Comparison of ENCODE assay signal across 17 cellular contexts in genomic region chr1:243819438-243819839, GRCh38.
"Had no signal": no experiment of that assay in that cellular context is flagged by ENCODE, and none has a peak within 500 bp of the region (broad histone marks: within the 10 kb centered on the region; RNA-seq: fewer than 3 reads in every experiment).

No MANE protein-coding gene starts in this region.

- H3K4me3 ChIP-seq: cardiac muscle cell, colonic mucosa, sigmoid colon, thoracic aorta had no signal

- H3K27ac Mint-ChIP-seq: activated CD4-positive, alpha-beta T cell treated with anti-CD3 and anti-CD28 coated beads for 36 hours; activated CD8-positive, alpha-beta T cell treated with anti-CD3 and anti-CD28 coated beads for 36 hours; natural killer cell treated with Interleukin-12 subunit alpha and Interleukin-12 subunit beta and Interleukin-15 and Interleukin-18, amount 100 ng/mL, for 72 hours had no signal

- H3K36me3 ChIP-seq: cardiac muscle cell, colonic mucosa, thoracic aorta had no signal

- H3K4me1 ChIP-seq: colonic mucosa, sigmoid colon had no signal

- FAIRE-seq: astrocyte, urothelium cell line had no signal

- H3K27me3 ChIP-seq: cardiac muscle cell, colonic mucosa, sigmoid colon had no signal

- H3K27me3 Mint-ChIP-seq: activated CD4-positive, alpha-beta T cell treated with anti-CD3 and anti-CD28 coated beads for 36 hours; activated CD8-positive, alpha-beta T cell treated with anti-CD3 and anti-CD28 coated beads for 36 hours; activated naive CD8-positive, alpha-beta T cell treated with anti-CD3 and anti-CD28 coated beads, Interleukin-2, amount 50 U/mL, for 24 hours; effector memory CD8-positive, alpha-beta T cell; natural killer cell treated with Interleukin-12 subunit alpha and Interleukin-12 subunit beta and Interleukin-15 and Interleukin-18, amount 100 ng/mL, for 72 hours; stimulated activated naive CD8-positive, alpha-beta T cell treated with anti-CD3 and anti-CD28 coated beads, Interleukin-15, Interleukin-2, amounts not matched to agents 100 ng/mL and 50 ng/mL, for 24 hours had no signal

- H3K4me3 Mint-ChIP-seq: activated CD4-positive, alpha-beta T cell treated with anti-CD3 and anti-CD28 coated beads for 36 hours; activated CD8-positive, alpha-beta T cell treated with anti-CD3 and anti-CD28 coated beads for 36 hours; activated naive CD8-positive, alpha-beta T cell treated with anti-CD3 and anti-CD28 coated beads, Interleukin-2, amount 50 U/mL, for 24 hours; effector memory CD8-positive, alpha-beta T cell; natural killer cell treated with Interleukin-12 subunit alpha and Interleukin-12 subunit beta and Interleukin-15 and Interleukin-18, amount 100 ng/mL, for 72 hours; stimulated activated naive CD8-positive, alpha-beta T cell treated with anti-CD3 and anti-CD28 coated beads, Interleukin-15, Interleukin-2, amounts not matched to agents 100 ng/mL and 50 ng/mL, for 24 hours had no signal

- H3K9me3 ChIP-seq: colonic mucosa had no signal

- DNase-seq: activated CD4-positive, alpha-beta T cell treated with anti-CD3 and anti-CD28 coated beads for 36 hours; activated CD8-positive, alpha-beta memory T cell treated with anti-CD3 and anti-CD28 coated beads, Interleukin-2, amount 50 U/mL, for 4 hours; activated CD8-positive, alpha-beta T cell treated with anti-CD3 and anti-CD28 coated beads for 36 hours; activated naive CD4-positive, alpha-beta T cell; activated naive CD8-positive, alpha-beta T cell treated with anti-CD3 and anti-CD28 coated beads, Interleukin-2, amount 50 U/mL, for 24 hours; colonic mucosa; effector memory CD8-positive, alpha-beta T cell; hypothalamus; sigmoid colon; stimulated activated CD4-positive, alpha-beta T cell treated with anti-CD3 and anti-CD28 coated beads, Interleukin-4, amount 100 ng/mL, for 1 hour; stimulated activated CD8-positive, alpha-beta memory T cell treated with anti-CD3 and anti-CD28 coated beads, Interleukin-4, amount 100 ng/mL, for 48 hours had no signal

- H3K27ac ChIP-seq: cardiac muscle cell, colonic mucosa, sigmoid colon, thoracic aorta had no signal

- ATAC-seq: activated CD4-positive, alpha-beta T cell treated with anti-CD3 and anti-CD28 coated beads for 36 hours; activated CD8-positive, alpha-beta T cell treated with anti-CD3 and anti-CD28 coated beads for 36 hours; activated naive CD8-positive, alpha-beta T cell treated with anti-CD3 and anti-CD28 coated beads, Interleukin-2, amount 50 U/mL, for 24 hours; effector memory CD8-positive, alpha-beta T cell; natural killer cell treated with Interleukin-12 subunit alpha and Interleukin-12 subunit beta and Interleukin-15 and Interleukin-18, amount 100 ng/mL, for 72 hours had no signal
